26 cellular contexts compared by ENCODE assay signal in the genomic region with DNA sequence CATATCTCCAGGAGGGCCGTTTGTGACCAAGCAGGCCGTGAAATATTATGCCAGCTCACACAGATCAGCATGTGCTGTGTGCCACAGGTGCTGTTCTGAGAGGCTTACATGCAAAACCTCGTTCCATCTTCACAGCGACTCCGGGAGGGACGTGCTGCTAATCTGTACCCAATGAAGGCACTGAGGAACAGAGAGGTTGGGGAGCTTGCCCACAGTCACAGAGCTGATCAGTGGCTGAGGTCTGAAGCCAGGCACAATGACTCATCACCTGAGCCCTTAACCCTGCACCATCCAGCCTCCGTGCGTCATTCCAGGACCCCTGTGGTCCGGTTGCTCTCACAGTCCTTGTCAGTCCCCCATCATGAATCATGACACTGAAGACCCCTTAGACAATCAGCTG.
"Had no signal": no experiment of that assay in that cellular context is flagged by ENCODE, and none has a peak within 500 bp of the region (broad histone marks: within the 10 kb centered on the region; RNA-seq: fewer than 3 reads in every experiment).

No MANE protein-coding gene starts in this region.

- H3K4me1 ChIP-seq: ascending aorta, breast epithelium had no signal

- H3K36me3 ChIP-seq: ascending aorta, breast epithelium had no signal

- DNase-seq: activated CD4-positive, alpha-beta memory T cell treated with anti-CD3 and anti-CD28 coated beads, Interleukin-2, amount 10 ng/mL, durations not matched to agents 7 days and 5 days; activated CD4-positive, alpha-beta T cell treated with anti-CD3 and anti-CD28 coated beads for 36 hours; activated CD4-positive, alpha-beta T cell treated with anti-CD3 and anti-CD28 coated beads, Interleukin-2, amount 10 ng/mL, durations not matched to agents 7 days and 5 days; activated CD4-positive, alpha-beta T cell treated with anti-CD3 and anti-CD28 coated beads, Interleukin-2, amount 50 U/mL, for 4 hours; activated CD4-positive, CD25-positive, alpha-beta regulatory T cell; activated CD4-positive, CD25-positive, alpha-beta regulatory T cell treated with anti-CD3 and anti-CD28 coated beads, Interleukin-2, amount 50 U/mL, for 72 hours; activated CD8-positive, alpha-beta memory T cell treated with anti-CD3 and anti-CD28 coated beads, Interleukin-2, amount 50 U/mL, for 48 hours; activated gamma-delta T cell; activated naive CD4-positive, alpha-beta T cell; activated naive CD4-positive, alpha-beta T cell treated with anti-CD3 and anti-CD28 coated beads, Interleukin-2, amount 10 ng/mL, durations not matched to agents 7 days and 5 days; activated naive CD8-positive, alpha-beta T cell treated with anti-CD3 and anti-CD28 coated beads, Interleukin-2, amount 10 ng/mL, durations not matched to agents 7 days and 5 days; activated T-cell treated with anti-CD3 and anti-CD28 coated beads for 4 hours; activated T-cell treated with anti-CD3 and anti-CD28 coated beads, Interleukin-2, amount 50 U/mL, for 24 hours; activated T-cell treated with anti-CD3 and anti-CD28 coated beads, Interleukin-2, amount 50 U/mL, for 72 hours; dorsolateral prefrontal cortex; effector memory CD4-positive, alpha-beta T cell; endodermal cell; foreskin fibroblast; head of caudate nucleus; T-helper 2 cell had no signal

- H3K9me3 ChIP-seq: ascending aorta, breast epithelium had no signal

- H3K27ac ChIP-seq: ascending aorta, breast epithelium, coronary artery had no signal

- H3K4me3 ChIP-seq: ascending aorta, breast epithelium, coronary artery, dorsolateral prefrontal cortex had no signal

- ATAC-seq: activated CD4-positive, alpha-beta T cell treated with anti-CD3 and anti-CD28 coated beads for 36 hours; activated naive CD4-positive, alpha-beta T cell treated with anti-CD3 and anti-CD28 coated beads, Interleukin-2, amount 50 U/mL, for 72 hours; activated T-cell treated with anti-CD3 and anti-CD28 coated beads, Interleukin-2, amount 50 U/mL, for 72 hours; esophagus mucosa had no signal

- H3K27me3 ChIP-seq: ascending aorta, breast epithelium, dorsolateral prefrontal cortex had no signal

- FAIRE-seq: frontal cortex had no signal
